ENCODE assay signal across 19 cellular contexts in the genomic region with DNA sequence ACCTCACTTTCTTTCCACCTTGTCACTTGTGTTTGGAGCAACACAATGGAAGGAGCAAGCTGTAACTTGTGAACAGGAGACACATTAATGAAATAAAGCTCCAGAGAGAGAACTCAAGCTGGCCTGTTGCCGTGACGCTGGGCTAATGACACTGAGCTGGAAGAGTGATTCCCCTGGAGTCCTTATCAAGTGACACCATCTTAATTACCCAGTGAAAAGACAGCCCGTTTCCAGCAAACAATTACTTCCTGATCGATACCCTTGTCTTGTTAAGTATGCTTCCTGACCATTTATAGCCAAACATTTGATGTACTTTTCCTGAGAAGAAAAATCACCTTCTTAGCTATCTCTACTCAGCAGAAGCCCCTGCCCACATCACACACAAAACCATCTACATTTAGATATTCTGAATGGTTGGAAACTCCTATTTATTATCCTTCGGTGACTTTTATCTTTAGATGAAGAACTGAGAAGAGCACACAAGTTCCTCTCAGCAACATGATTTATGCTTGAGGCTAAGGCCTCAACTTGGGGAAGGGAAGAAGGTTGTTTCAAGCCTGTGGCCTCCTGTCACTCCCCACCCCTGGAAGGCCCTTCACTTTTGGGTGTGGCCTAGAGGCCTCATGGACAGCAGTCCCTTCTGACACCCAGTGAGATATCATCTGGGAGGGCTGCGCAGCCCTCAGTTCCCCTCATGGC. TPM values are rescaled to one million over a fixed set of nuclear protein-coding genes. Genes with fewer than 3 reads are reported as not detected.
DNase-seq lines count a peak whose midpoint lies in the region; ATAC-seq and TF ChIP-seq lines count a peak whose summit lies in the region.
"Had no signal": no experiment of that assay in that cellular context is flagged by ENCODE, and none has a peak within 500 bp of the region (broad histone marks: within the 10 kb centered on the region; RNA-seq: fewer than 3 reads in every experiment).

No MANE protein-coding gene starts in this region.

- in situ Hi-C loops in KBM-7 (cut with MboI; ENCODE audit: low pct_unique_long_range_greater_than_20kb, low sequenced_read_pairs) = no loop called here
- in situ Hi-C loops in GM13977 (cut with MboI; ENCODE audit: low pct_unique_long_range_greater_than_20kb, low sequenced_read_pairs, unreplicated experiment) = no loop called here

- H3K36me3 Mint-ChIP-seq in glutamatergic neuron (ENCODE audit: unreplicated experiment) = no peaks in the 10 kb centered on the region
- H3K36me3 Mint-ChIP-seq in activated CD4-positive, alpha-beta T cell treated with anti-CD3 and anti-CD28 coated beads, Interleukin-2, amount 10 ng/mL, durations not matched to agents 24 days and 14 days (ENCODE audit: low read depth) = no peaks in the 10 kb centered on the region
- H3K36me3 Mint-ChIP-seq: activated naive CD8-positive, alpha-beta T cell treated with anti-CD3 and anti-CD28 coated beads, Interleukin-2, amount 10 ng/mL, durations not matched to agents 7 days and 5 days; CD4-positive, alpha-beta memory T cell had no signal

- no peaks in the 10 kb centered on the region for H3K27me3 Mint-ChIP-seq in glutamatergic neuron (ENCODE audit: unreplicated experiment)
- peaks cover 3% of the 10 kb centered on the region for H3K27me3 Mint-ChIP-seq in activated CD4-positive, alpha-beta T cell treated with anti-CD3 and anti-CD28 coated beads, Interleukin-2, amount 10 ng/mL, durations not matched to agents 24 days and 14 days

- ATAC-seq in GM21825 (IDR thresholded peaks at IDR 0.05; ENCODE audit: unreplicated experiment) = no peak
- ATAC-seq: GM23338 had no signal

- peak overlapping the region; percentile 37 for H3K27ac Mint-ChIP-seq in glutamatergic neuron (ENCODE audit: unreplicated experiment)
- H3K27ac Mint-ChIP-seq in activated CD4-positive, alpha-beta T cell treated with anti-CD3 and anti-CD28 coated beads, Interleukin-2, amount 10 ng/mL, durations not matched to agents 24 days and 14 days = no peak overlapping the region
- H3K27ac Mint-ChIP-seq: activated naive CD8-positive, alpha-beta T cell treated with anti-CD3 and anti-CD28 coated beads, Interleukin-2, amount 10 ng/mL, durations not matched to agents 7 days and 5 days; activated T-helper 2 cell treated with anti-CD3 and anti-CD28 coated beads, Interferon-gamma antibody, Interleukin-2, Interleukin-4, amounts not matched to agents 10 μg/mL and 5 μg/mL and 100 μg/mL, durations not matched to agents 14 hours and 24 hours and 36 hours; GM23338 had no signal

- TF ChIP-seq CTCF in glutamatergic neuron (IDR thresholded peaks at IDR 0.05; ENCODE audit: partially characterized antibody, unreplicated experiment) (no peak), GM13977 (IDR thresholded peaks at IDR 0.05; ENCODE audit: extremely low read depth, insufficient read depth, missing control alignments) (no peak)

- H3K4me3 Mint-ChIP-seq in glutamatergic neuron (ENCODE audit: unreplicated experiment) = no peak overlapping the region
- H3K4me3 Mint-ChIP-seq in activated CD4-positive, alpha-beta T cell treated with anti-CD3 and anti-CD28 coated beads, Interleukin-2, amount 10 ng/mL, durations not matched to agents 24 days and 14 days = no peak overlapping the region
- H3K4me3 Mint-ChIP-seq: activated naive CD8-positive, alpha-beta T cell treated with anti-CD3 and anti-CD28 coated beads, Interleukin-2, amount 10 ng/mL, durations not matched to agents 7 days and 5 days; CD4-positive, alpha-beta memory T cell; GM23338 had no signal

- intact Hi-C loops in activated CD4-positive, alpha-beta T cell treated with anti-CD3 and anti-CD28 coated beads, Interleukin-2, amount 10 ng/mL, durations not matched to agents 24 days and 14 days (cut with micrococcal nuclease) = no loop called here

- H3K4me1 Mint-ChIP-seq in glutamatergic neuron (ENCODE audit: low read depth, unreplicated experiment) = peaks cover 9% of the 10 kb centered on the region
- no peaks in the 10 kb centered on the region for H3K4me1 Mint-ChIP-seq in activated CD4-positive, alpha-beta T cell treated with anti-CD3 and anti-CD28 coated beads, Interleukin-2, amount 10 ng/mL, durations not matched to agents 24 days and 14 days
- H3K4me1 Mint-ChIP-seq: activated naive CD8-positive, alpha-beta T cell treated with anti-CD3 and anti-CD28 coated beads, Interleukin-2, amount 10 ng/mL, durations not matched to agents 7 days and 5 days; CD4-positive, alpha-beta memory T cell; GM23338 had no signal

- DNase-seq in COR-L47 (lab: John Stamatoyannopoulos, UW) (peak; percentile 17), KBM-7 (peak; percentile 22), NCI-H69 (lab: John Stamatoyannopoulos, UW) (peak; percentile 56), glutamatergic neuron (peak; percentile 35), GM13977 (ENCODE audit: low spot score) (no peak)
- DNase-seq in activated CD4-positive, alpha-beta T cell treated with anti-CD3 and anti-CD28 coated beads, Interleukin-2, amount 10 ng/mL, durations not matched to agents 24 days and 14 days = no peak
- DNase-seq: activated CD8-positive, alpha-beta memory T cell treated with anti-CD3 and anti-CD28 coated beads, Interleukin-2, amount 50 U/mL, for 4 hours; activated naive CD8-positive, alpha-beta T cell treated with anti-CD3 and anti-CD28 coated beads, Interleukin-2, amount 10 ng/mL, durations not matched to agents 7 days and 5 days; CD4-positive, alpha-beta memory T cell; cerebellar nuclear complex; effector CD8-positive, alpha-beta T cell; hippocampal formation; NCI-H1694 treated with DMSO at 0.1 percent for 48 hours; NCI-H226; RPMI8226; T-helper 2 cell had no signal

- H3K9me3 Mint-ChIP-seq in glutamatergic neuron (ENCODE audit: unreplicated experiment) = peaks cover 9% of the 10 kb centered on the region
- no peaks in the 10 kb centered on the region for H3K9me3 Mint-ChIP-seq in activated CD4-positive, alpha-beta T cell treated with anti-CD3 and anti-CD28 coated beads, Interleukin-2, amount 10 ng/mL, durations not matched to agents 24 days and 14 days
- H3K9me3 Mint-ChIP-seq: activated naive CD8-positive, alpha-beta T cell treated with anti-CD3 and anti-CD28 coated beads, Interleukin-2, amount 10 ng/mL, durations not matched to agents 7 days and 5 days; activated T-helper 2 cell treated with anti-CD3 and anti-CD28 coated beads, Interferon-gamma antibody, Interleukin-2, Interleukin-4, amounts not matched to agents 10 μg/mL and 5 μg/mL and 100 μg/mL, durations not matched to agents 14 hours and 24 hours and 36 hours; CD4-positive, alpha-beta memory T cell had no signal

RNA-seq across cellular contexts. Expression of a gene that starts 34.1 kb away (rescaled TPM):
- total RNA-seq in glutamatergic neuron (ENCODE audit: unreplicated experiment) = not detected
- 0.23 and 0.31 TPM in 2 replicates for total RNA-seq in activated CD4-positive, alpha-beta T cell treated with anti-CD3 and anti-CD28 coated beads, Interleukin-2, amount 10 ng/mL, durations not matched to agents 24 days and 14 days
- total RNA-seq: CD4-positive, alpha-beta memory T cell; GM23338 had no signal

RNA-seq across cellular contexts. Expression of a gene that starts 43.2 kb away (rescaled TPM):
- total RNA-seq in glutamatergic neuron (ENCODE audit: unreplicated experiment) = 15.7 TPM
- 29.1 and 32.9 TPM in 2 replicates for total RNA-seq in activated CD4-positive, alpha-beta T cell treated with anti-CD3 and anti-CD28 coated beads, Interleukin-2, amount 10 ng/mL, durations not matched to agents 24 days and 14 days

Comparison
In these comparisons a context has a peak if more than half of its experiments do, and no peak if none do; other contexts are left out.
1. DNase-seq: peak in COR-L47 (single experiment), KBM-7 (single experiment), NCI-H69 (single experiment) and glutamatergic neuron (single experiment); none in GM13977 (single experiment) and activated CD4-positive, alpha-beta T cell treated with anti-CD3 and anti-CD28 coated beads, Interleukin-2, amount 10 ng/mL, durations not matched to agents 24 days and 14 days (single experiment).